Comparison of ENCODE assay signal across 10 cellular contexts in the genomic region with DNA sequence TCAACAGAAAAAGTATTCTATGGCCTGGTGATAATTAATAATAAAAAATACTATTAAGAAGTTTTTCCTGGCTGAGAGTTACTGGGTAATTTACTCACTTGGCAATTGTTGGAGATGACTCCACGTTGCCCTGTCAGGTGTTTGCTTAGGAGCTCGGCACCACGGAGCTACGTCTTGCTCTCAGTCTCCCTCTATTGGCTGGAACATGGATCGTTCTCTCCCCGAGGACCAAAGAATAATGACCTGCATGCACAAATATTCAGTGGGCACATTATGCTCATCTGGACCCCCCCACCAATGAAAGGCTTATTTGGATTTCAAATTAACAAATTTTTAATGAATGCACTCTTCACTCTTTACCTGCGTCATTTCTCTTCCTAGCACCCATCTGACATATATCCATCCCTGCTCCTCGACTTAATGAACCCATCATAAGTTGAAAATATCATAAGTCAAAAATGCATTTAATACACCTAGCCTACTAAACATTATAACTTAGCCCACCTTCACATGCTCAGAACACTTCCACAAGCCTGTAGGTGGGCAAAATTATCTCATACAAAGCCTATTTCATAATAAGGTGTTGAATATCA.
DNase-seq lines count a peak whose midpoint lies in the region; ATAC-seq and TF ChIP-seq lines count a peak whose summit lies in the region.
"Had no signal": no experiment of that assay in that cellular context is flagged by ENCODE, and none has a peak within 500 bp of the region (broad histone marks: within the 10 kb centered on the region; RNA-seq: fewer than 3 reads in every experiment).

No MANE protein-coding gene starts in this region.

- no peaks in the 10 kb centered on the region for H3K36me3 Mint-ChIP-seq in activated naive CD4-positive, alpha-beta T cell treated with anti-CD3 and anti-CD28 coated beads for 36 hours (ENCODE audit: low read depth)
- H3K36me3 Mint-ChIP-seq: activated naive CD4-positive, alpha-beta T cell treated with anti-CD3 and anti-CD28 coated beads, Interleukin-2, amount 50 U/mL, for 24 hours had no signal

- no peak overlapping the region for H3K9ac ChIP-seq in OCI-LY3 (ENCODE audit: low read length)
- H3K9ac ChIP-seq: BLaER1 treated with 17β-estradiol and CSF1 and Interleukin-3, amounts not matched to agents 10 nM and 100 nM had no signal

- H3K9me2 ChIP-seq in hepatocyte (replicated peaks; ENCODE audit: insufficient read depth), result no peaks in the 10 kb centered on the region

- ATAC-seq in HG03175 (IDR thresholded peaks at IDR 0.05; ENCODE audit: unreplicated experiment), result peak; percentile 50

- H3K4me2 ChIP-seq in OCI-LY3 (ENCODE audit: low read length) (peak overlapping the region; percentile 39), hepatocyte (no peak overlapping the region)
- H3K4me2 ChIP-seq: BLaER1 treated with 17β-estradiol and CSF1 and Interleukin-3, amounts not matched to agents 10 nM and 100 nM had no signal

- no peak overlapping the region for H3K27ac Mint-ChIP-seq in activated naive CD4-positive, alpha-beta T cell treated with anti-CD3 and anti-CD28 coated beads for 36 hours
- H3K27ac Mint-ChIP-seq: activated naive CD4-positive, alpha-beta T cell treated with anti-CD3 and anti-CD28 coated beads, Interleukin-2, amount 50 U/mL, for 24 hours had no signal

- no peaks in the 10 kb centered on the region for H4K20me1 ChIP-seq in OCI-LY3 (ENCODE audit: insufficient read depth, low read length)
- H4K20me1 ChIP-seq in hepatocyte (ENCODE audit: insufficient read depth, poor library complexity, severe bottlenecking), result no peaks in the 10 kb centered on the region
- H4K20me1 ChIP-seq: BLaER1 treated with 17β-estradiol and CSF1 and Interleukin-3, amounts not matched to agents 10 nM and 100 nM had no signal

- WGBS in hepatocyte (ENCODE audit: low lambda C conversion rate, missing lambda C conversion rate), result 18% methylated on average over 8 of the region's 8 CpGs
- 22% methylated on average over 8 of the region's 8 CpGs for WGBS in suprapubic skin

- H3K27me3 ChIP-seq in OCI-LY3 (ENCODE audit: low read depth, low read length) (no peaks in the 10 kb centered on the region), hepatocyte (peaks cover 3% of the 10 kb centered on the region), suprapubic skin (peaks cover 10% of the 10 kb centered on the region)

- peak in 2 of 3 experiments; percentile 17 to 66 for DNase-seq in NCI-H1417 (lab: John Stamatoyannopoulos, UW)
- DNase-seq in NCI-H1417 treated with DMSO at 0.1 percent for 48 hours (lab: John Stamatoyannopoulos, UW), result no peak
- DNase-seq in activated naive CD4-positive, alpha-beta T cell treated with anti-CD3 and anti-CD28 coated beads for 36 hours, result peak; percentile 62
- DNase-seq in hepatocyte (ENCODE audit: low spot score), result peak; percentile 80
- DNase-seq in stimulated activated CD4-positive, alpha-beta T cell treated with anti-CD3 and anti-CD28 coated beads, Interleukin-2, amount 100 ng/mL, for 48 hours, result peak; percentile 40 to 44
- DNase-seq in suprapubic skin (ENCODE audit: low spot score in 2 of 2), result no peak

- intact Hi-C loops in activated naive CD4-positive, alpha-beta T cell treated with anti-CD3 and anti-CD28 coated beads for 36 hours (cut with micrococcal nuclease), result loop anchor here (1.0 to 10.0 kb wide), 3 partner anchors 137 to 1578 kb away; no protein-coding TSS in a partner anchor

- H2AFZ ChIP-seq in OCI-LY3 (ENCODE audit: low read depth, low read length) (no peak overlapping the region), hepatocyte (no peak overlapping the region)

- H3K9me3 ChIP-seq in OCI-LY3 (ENCODE audit: insufficient read depth, low read length), result no peaks in the 10 kb centered on the region
- no peaks in the 10 kb centered on the region for H3K9me3 ChIP-seq in hepatocyte (ENCODE audit: low read depth)
- H3K9me3 ChIP-seq in suprapubic skin, result no peaks in the 10 kb centered on the region
- H3K9me3 ChIP-seq: BLaER1 treated with 17β-estradiol and CSF1 and Interleukin-3, amounts not matched to agents 10 nM and 100 nM had no signal

- H3K36me3 ChIP-seq in OCI-LY3 (replicated peaks; ENCODE audit: low read depth, low read length) (no peaks in the 10 kb centered on the region), hepatocyte (replicated peaks; ENCODE audit: insufficient read depth, low read depth) (no peaks in the 10 kb centered on the region), suprapubic skin (no peaks in the 10 kb centered on the region)
- H3K36me3 ChIP-seq: BLaER1 treated with 17β-estradiol and CSF1 and Interleukin-3, amounts not matched to agents 10 nM and 100 nM had no signal

- H3K27me3 Mint-ChIP-seq in activated naive CD4-positive, alpha-beta T cell treated with anti-CD3 and anti-CD28 coated beads for 36 hours (ENCODE audit: low read depth), result peaks cover 18% of the 10 kb centered on the region

- H3K4me3 ChIP-seq in OCI-LY3 (ENCODE audit: low read length), result 0 out of 2 replicates have a peak overlapping the region, but pooled peaks have one; percentile 18
- no peak overlapping the region for H3K4me3 ChIP-seq in hepatocyte
- H3K4me3 ChIP-seq in suprapubic skin, result no peak overlapping the region
- H3K4me3 ChIP-seq: BLaER1 treated with 17β-estradiol and CSF1 and Interleukin-3, amounts not matched to agents 10 nM and 100 nM had no signal

- no peaks in the 10 kb centered on the region for H3K9me3 Mint-ChIP-seq in activated naive CD4-positive, alpha-beta T cell treated with anti-CD3 and anti-CD28 coated beads for 36 hours
- H3K9me3 Mint-ChIP-seq: activated naive CD4-positive, alpha-beta T cell treated with anti-CD3 and anti-CD28 coated beads, Interleukin-2, amount 50 U/mL, for 24 hours had no signal

- TF ChIP-seq CTCF in OCI-LY3 (IDR thresholded peaks at IDR 0.05; ENCODE audit: low read depth, low read length), result peak; percentile 61
- TF ChIP-seq CTCF in hepatocyte (IDR thresholded peaks at IDR 0.05; ENCODE audit: poor library complexity), result peak; percentile 64
- TF ChIP-seq CTCF in suprapubic skin (IDR thresholded peaks at IDR 0.05), result peak in 1 of 2 donors; percentile 69

- H3K27ac ChIP-seq in OCI-LY3 (ENCODE audit: low read length) (no peak overlapping the region), hepatocyte (no peak overlapping the region), suprapubic skin (no peak overlapping the region)
- H3K27ac ChIP-seq: BLaER1 treated with 17β-estradiol and CSF1 and Interleukin-3, amounts not matched to agents 10 nM and 100 nM had no signal

- CTCF ChIA-PET in activated naive CD4-positive, alpha-beta T cell treated with anti-CD3 and anti-CD28 coated beads for 36 hours (lab: Charles Lee), result interaction anchor here (0.6 to 6.0 kb wide), 25 partner anchors 9 to 452 kb away, joined by 3 to 48 read pairs (median 4); a partner anchor contains a TSS

- no peaks in the 10 kb centered on the region for H3K4me1 Mint-ChIP-seq in activated naive CD4-positive, alpha-beta T cell treated with anti-CD3 and anti-CD28 coated beads for 36 hours (ENCODE audit: low read depth)
- H3K4me1 Mint-ChIP-seq: activated naive CD4-positive, alpha-beta T cell treated with anti-CD3 and anti-CD28 coated beads, Interleukin-2, amount 50 U/mL, for 24 hours had no signal

- no peak for TF ChIP-seq EP300 in suprapubic skin (IDR thresholded peaks at IDR 0.05)

- peaks cover 23% of the 10 kb centered on the region; the same call in 1 of the 2 replicates for H3K4me1 ChIP-seq in OCI-LY3 (ENCODE audit: low read length)
- no peaks in the 10 kb centered on the region for H3K4me1 ChIP-seq in hepatocyte (ENCODE audit: insufficient read depth)
- H3K4me1 ChIP-seq in suprapubic skin, result peaks cover 3% of the 10 kb centered on the region

- no peak overlapping the region for H3K4me3 Mint-ChIP-seq in activated naive CD4-positive, alpha-beta T cell treated with anti-CD3 and anti-CD28 coated beads for 36 hours
- H3K4me3 Mint-ChIP-seq: activated naive CD4-positive, alpha-beta T cell treated with anti-CD3 and anti-CD28 coated beads, Interleukin-2, amount 50 U/mL, for 24 hours had no signal

- H3K79me2 ChIP-seq in OCI-LY3 (ENCODE audit: low read length) (no peaks in the 10 kb centered on the region), hepatocyte (no peaks in the 10 kb centered on the region)

- TF ChIP-seq POLR2A in suprapubic skin (IDR thresholded peaks at IDR 0.05), result no peak

Comparison
In these comparisons a context has a peak if more than half of its experiments do, and no peak if none do; other contexts are left out.
1. DNase-seq: peak in NCI-H1417 (2 of 3), activated naive CD4-positive, alpha-beta T cell treated with anti-CD3 and anti-CD28 coated beads for 36 hours (single experiment), hepatocyte (single experiment) and stimulated activated CD4-positive, alpha-beta T cell treated with anti-CD3 and anti-CD28 coated beads, Interleukin-2, amount 100 ng/mL, for 48 hours (2 of 2); none in NCI-H1417 treated with DMSO at 0.1 percent for 48 hours (single experiment) and suprapubic skin (0 of 2).